16 cellular contexts compared by ENCODE assay signal in the genomic region with DNA sequence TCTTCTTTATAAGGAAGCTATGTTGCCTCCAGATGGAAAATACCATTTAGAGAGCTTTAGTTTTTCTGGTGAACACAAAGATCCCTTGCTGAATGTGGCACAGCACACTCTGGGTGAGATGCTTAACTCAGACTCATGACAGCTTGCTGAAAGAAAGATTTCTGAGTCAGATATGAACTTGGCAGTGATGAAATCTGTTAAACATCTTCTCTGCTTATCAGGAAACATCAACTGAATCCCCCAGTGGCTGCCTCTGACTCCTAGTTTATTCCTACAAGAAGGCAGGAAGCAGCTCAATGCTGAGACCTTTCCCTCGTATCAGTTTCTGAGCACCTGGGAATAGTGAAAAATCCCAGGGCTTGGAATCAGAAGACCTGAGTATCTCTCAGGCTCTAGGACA.
"Had no signal": no experiment of that assay in that cellular context is flagged by ENCODE, and none has a peak within 500 bp of the region (broad histone marks: within the 10 kb centered on the region; RNA-seq: fewer than 3 reads in every experiment).

No MANE protein-coding gene starts in this region.

- DNase-seq: activated CD8-positive, alpha-beta memory T cell treated with anti-CD3 and anti-CD28 coated beads, Interleukin-2, amount 50 U/mL, for 48 hours; activated CD8-positive, alpha-beta T cell treated with anti-CD3 and anti-CD28 coated beads for 36 hours; activated naive CD4-positive, alpha-beta T cell; activated naive CD8-positive, alpha-beta T cell treated with anti-CD3 and anti-CD28 coated beads, Interleukin-2, amount 50 U/mL, for 24 hours; central memory CD4-positive, alpha-beta T cell; cortex of kidney; effector CD8-positive, alpha-beta T cell; hypothalamus; left colon; naive thymus-derived CD8-positive, alpha-beta T cell; nucleus accumbens; psoas muscle; right lobe of liver; stimulated activated naive CD4-positive, alpha-beta T cell; T-helper 9 cell had no signal

- H3K9me3 ChIP-seq: right lobe of liver had no signal

- H3K27ac ChIP-seq: psoas muscle, right lobe of liver had no signal

- H3K4me1 ChIP-seq: psoas muscle, right lobe of liver had no signal

- ATAC-seq: activated CD8-positive, alpha-beta T cell treated with anti-CD3 and anti-CD28 coated beads for 36 hours; activated naive CD8-positive, alpha-beta T cell treated with anti-CD3 and anti-CD28 coated beads, Interleukin-2, amount 50 U/mL, for 24 hours; left colon; naive thymus-derived CD8-positive, alpha-beta T cell; psoas muscle; right lobe of liver had no signal

- H3K36me3 ChIP-seq: right lobe of liver had no signal

- H3K27me3 ChIP-seq: right lobe of liver had no signal

- H3K4me3 ChIP-seq: lung, psoas muscle, right lobe of liver had no signal
